In the genomic region with DNA sequence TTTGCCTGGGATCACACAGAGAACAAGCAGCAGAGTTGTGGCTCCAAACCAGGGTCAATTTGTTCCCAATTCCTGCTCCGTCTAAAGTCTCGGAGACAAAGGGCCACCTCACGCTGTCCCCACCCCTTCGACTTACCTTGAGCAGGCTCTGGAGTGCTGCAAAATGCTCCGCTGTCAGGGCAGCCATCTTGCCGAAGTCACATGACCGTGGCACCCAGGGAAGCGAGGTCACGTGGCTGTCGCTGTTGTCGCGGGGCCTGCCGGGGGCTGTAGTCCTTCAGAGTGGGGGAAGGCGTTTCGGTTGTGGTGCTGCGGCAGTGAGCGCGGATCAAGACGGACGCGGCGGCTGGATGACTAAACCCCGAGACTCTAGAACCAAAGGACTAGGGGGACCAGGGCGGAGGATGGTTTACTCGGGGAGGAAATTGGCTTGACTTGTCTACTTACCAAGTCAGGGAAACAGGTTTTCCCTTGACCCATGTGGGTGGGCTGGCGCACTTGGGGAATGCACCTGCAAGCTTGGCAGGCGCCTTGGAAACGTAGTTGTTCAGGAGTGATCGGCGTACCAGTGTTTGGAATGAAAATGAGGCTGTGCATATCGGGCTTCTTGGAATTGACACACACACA, we compare ENCODE assay signal across 1 cellular context.
TF ChIP-seq lines count a peak whose summit lies in the region.

A gene (minus strand): TSS at position 199 of the 627 bp plus-strand sequence. CDS start 12 bp downstream, at position 187.

TF ChIP-seq in HEK293, 187 proteins besides CTCF, POLR2A, EP300 and RAD21 (continued from another document and continues in another):
- TF ChIP-seq, protein P1, sequence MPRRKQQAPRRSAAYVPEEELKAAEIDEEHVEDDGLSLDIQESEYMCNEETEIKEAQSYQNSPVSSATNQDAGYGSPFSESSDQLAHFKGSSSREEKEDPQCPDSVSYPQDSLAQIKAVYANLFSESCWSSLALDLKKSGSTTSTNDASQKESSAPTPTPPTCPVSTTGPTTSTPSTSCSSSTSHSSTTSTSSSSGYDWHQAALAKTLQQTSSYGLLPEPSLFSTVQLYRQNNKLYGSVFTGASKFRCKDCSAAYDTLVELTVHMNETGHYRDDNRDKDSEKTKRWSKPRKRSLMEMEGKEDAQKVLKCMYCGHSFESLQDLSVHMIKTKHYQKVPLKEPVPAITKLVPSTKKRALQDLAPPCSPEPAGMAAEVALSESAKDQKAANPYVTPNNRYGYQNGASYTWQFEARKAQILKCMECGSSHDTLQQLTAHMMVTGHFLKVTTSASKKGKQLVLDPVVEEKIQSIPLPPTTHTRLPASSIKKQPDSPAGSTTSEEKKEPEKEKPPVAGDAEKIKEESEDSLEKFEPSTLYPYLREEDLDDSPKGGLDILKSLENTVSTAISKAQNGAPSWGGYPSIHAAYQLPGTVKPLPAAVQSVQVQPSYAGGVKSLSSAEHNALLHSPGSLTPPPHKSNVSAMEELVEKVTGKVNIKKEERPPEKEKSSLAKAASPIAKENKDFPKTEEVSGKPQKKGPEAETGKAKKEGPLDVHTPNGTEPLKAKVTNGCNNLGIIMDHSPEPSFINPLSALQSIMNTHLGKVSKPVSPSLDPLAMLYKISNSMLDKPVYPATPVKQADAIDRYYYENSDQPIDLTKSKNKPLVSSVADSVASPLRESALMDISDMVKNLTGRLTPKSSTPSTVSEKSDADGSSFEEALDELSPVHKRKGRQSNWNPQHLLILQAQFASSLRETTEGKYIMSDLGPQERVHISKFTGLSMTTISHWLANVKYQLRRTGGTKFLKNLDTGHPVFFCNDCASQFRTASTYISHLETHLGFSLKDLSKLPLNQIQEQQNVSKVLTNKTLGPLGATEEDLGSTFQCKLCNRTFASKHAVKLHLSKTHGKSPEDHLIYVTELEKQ (tag by site-specific recombination; IDR thresholded peaks at IDR 0.05; ENCODE audit: borderline replicate concordance) = no peak
- TF ChIP-seq SP2 (tag by site-specific recombination; IDR thresholded peaks at IDR 0.05) (peak; percentile 39), ZNF571 (tag by site-specific recombination; IDR thresholded peaks at IDR 0.05) (no peak), WT1 (tag by site-specific recombination; IDR thresholded peaks at IDR 0.05) (no peak), ZNF292 (tag by site-specific recombination; IDR thresholded peaks at IDR 0.05; ENCODE audit: borderline replicate concordance, low read depth) (no peak), ZBTB1 (tag by site-specific recombination; IDR thresholded peaks at IDR 0.05) (no peak), ZNF558 (tag by site-specific recombination; IDR thresholded peaks at IDR 0.05) (no peak), ZNF629 (tag by site-specific recombination; IDR thresholded peaks at IDR 0.05) (peak; percentile 43; the same call in 1 of the 2 replicates), SALL2 (tag by site-specific recombination; IDR thresholded peaks at IDR 0.05; ENCODE audit: borderline replicate concordance) (no peak), ZNF138 (tag by site-specific recombination; IDR thresholded peaks at IDR 0.05; ENCODE audit: borderline replicate concordance) (no peak), ZNF248 (tag by site-specific recombination; IDR thresholded peaks at IDR 0.05) (no peak), ZNF677 (tag by site-specific recombination; IDR thresholded peaks at IDR 0.05) (peak; percentile 90), ZNF146 (tag by site-specific recombination; IDR thresholded peaks at IDR 0.05) (no peak), KLF10 (tag by site-specific recombination; IDR thresholded peaks at IDR 0.05) (no peak; the same call in 1 of the 2 replicates), ZNF747 (tag by site-specific recombination; IDR thresholded peaks at IDR 0.05) (no peak), ZNF24 (tag by site-specific recombination; IDR thresholded peaks at IDR 0.05) (peak; percentile 90; the same call in 1 of the 2 replicates), ZSCAN16 (tag by site-specific recombination; IDR thresholded peaks at IDR 0.05) (no peak), ZBTB7A (tag by site-specific recombination; IDR thresholded peaks at IDR 0.05; ENCODE audit: low read depth) (no peak), ZNF610 (tag by site-specific recombination; IDR thresholded peaks at IDR 0.05; ENCODE audit: borderline replicate concordance) (no peak), GLIS1 (tag by site-specific recombination; IDR thresholded peaks at IDR 0.05) (peak; percentile 67), GFI1B (tag by site-specific recombination; IDR thresholded peaks at IDR 0.05) (no peak), TRIM28 (IDR thresholded peaks at IDR 0.05; ENCODE audit: borderline replicate concordance, low read length) (peak; percentile 42; the same call in 1 of the 2 replicates), ZBTB21 (tag by site-specific recombination; IDR thresholded peaks at IDR 0.05) (no peak), ZNF560 (tag by site-specific recombination; IDR thresholded peaks at IDR 0.05; ENCODE audit: borderline replicate concordance) (no peak), ZNF548 (tag by site-specific recombination; IDR thresholded peaks at IDR 0.05) (no peak), MEIS1 (CRISPR knock-in tag; IDR thresholded peaks at IDR 0.05; ENCODE audit: borderline replicate concordance) (no peak), ZNF132 (tag by site-specific recombination; IDR thresholded peaks at IDR 0.05; ENCODE audit: borderline replicate concordance) (no peak), KLF9 (tag by site-specific recombination; IDR thresholded peaks at IDR 0.05; ENCODE audit: low read depth) (peak; percentile 47; the same call in 1 of the 2 replicates)
- TF ChIP-seq, protein P2, sequence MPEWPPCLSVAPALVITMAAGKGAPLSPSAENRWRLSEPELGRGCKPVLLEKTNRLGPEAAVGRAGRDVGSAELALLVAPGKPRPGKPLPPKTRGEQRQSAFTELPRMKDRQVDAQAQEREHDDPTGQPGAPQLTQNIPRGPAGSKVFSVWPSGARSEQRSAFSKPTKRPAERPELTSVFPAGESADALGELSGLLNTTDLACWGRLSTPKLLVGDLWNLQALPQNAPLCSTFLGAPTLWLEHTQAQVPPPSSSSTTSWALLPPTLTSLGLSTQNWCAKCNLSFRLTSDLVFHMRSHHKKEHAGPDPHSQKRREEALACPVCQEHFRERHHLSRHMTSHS (tag by site-specific recombination; IDR thresholded peaks at IDR 0.05) = no peak
- TF ChIP-seq, protein P3, sequence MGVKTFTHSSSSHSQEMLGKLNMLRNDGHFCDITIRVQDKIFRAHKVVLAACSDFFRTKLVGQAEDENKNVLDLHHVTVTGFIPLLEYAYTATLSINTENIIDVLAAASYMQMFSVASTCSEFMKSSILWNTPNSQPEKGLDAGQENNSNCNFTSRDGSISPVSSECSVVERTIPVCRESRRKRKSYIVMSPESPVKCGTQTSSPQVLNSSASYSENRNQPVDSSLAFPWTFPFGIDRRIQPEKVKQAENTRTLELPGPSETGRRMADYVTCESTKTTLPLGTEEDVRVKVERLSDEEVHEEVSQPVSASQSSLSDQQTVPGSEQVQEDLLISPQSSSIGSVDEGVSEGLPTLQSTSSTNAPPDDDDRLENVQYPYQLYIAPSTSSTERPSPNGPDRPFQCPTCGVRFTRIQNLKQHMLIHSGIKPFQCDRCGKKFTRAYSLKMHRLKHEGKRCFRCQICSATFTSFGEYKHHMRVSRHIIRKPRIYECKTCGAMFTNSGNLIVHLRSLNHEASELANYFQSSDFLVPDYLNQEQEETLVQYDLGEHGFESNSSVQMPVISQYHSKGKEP (tag by site-specific recombination; IDR thresholded peaks at IDR 0.05) = no peak
- TF ChIP-seq, protein P4, sequence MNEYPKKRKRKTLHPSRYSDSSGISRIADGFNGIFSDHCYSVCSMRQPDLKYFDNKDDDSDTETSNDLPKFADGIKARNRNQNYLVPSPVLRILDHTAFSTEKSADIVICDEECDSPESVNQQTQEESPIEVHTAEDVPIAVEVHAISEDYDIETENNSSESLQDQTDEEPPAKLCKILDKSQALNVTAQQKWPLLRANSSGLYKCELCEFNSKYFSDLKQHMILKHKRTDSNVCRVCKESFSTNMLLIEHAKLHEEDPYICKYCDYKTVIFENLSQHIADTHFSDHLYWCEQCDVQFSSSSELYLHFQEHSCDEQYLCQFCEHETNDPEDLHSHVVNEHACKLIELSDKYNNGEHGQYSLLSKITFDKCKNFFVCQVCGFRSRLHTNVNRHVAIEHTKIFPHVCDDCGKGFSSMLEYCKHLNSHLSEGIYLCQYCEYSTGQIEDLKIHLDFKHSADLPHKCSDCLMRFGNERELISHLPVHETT (tag by site-specific recombination; IDR thresholded peaks at IDR 0.05) = peak; percentile 36; the same call in 1 of the 2 replicates
- TF ChIP-seq, protein P5, sequence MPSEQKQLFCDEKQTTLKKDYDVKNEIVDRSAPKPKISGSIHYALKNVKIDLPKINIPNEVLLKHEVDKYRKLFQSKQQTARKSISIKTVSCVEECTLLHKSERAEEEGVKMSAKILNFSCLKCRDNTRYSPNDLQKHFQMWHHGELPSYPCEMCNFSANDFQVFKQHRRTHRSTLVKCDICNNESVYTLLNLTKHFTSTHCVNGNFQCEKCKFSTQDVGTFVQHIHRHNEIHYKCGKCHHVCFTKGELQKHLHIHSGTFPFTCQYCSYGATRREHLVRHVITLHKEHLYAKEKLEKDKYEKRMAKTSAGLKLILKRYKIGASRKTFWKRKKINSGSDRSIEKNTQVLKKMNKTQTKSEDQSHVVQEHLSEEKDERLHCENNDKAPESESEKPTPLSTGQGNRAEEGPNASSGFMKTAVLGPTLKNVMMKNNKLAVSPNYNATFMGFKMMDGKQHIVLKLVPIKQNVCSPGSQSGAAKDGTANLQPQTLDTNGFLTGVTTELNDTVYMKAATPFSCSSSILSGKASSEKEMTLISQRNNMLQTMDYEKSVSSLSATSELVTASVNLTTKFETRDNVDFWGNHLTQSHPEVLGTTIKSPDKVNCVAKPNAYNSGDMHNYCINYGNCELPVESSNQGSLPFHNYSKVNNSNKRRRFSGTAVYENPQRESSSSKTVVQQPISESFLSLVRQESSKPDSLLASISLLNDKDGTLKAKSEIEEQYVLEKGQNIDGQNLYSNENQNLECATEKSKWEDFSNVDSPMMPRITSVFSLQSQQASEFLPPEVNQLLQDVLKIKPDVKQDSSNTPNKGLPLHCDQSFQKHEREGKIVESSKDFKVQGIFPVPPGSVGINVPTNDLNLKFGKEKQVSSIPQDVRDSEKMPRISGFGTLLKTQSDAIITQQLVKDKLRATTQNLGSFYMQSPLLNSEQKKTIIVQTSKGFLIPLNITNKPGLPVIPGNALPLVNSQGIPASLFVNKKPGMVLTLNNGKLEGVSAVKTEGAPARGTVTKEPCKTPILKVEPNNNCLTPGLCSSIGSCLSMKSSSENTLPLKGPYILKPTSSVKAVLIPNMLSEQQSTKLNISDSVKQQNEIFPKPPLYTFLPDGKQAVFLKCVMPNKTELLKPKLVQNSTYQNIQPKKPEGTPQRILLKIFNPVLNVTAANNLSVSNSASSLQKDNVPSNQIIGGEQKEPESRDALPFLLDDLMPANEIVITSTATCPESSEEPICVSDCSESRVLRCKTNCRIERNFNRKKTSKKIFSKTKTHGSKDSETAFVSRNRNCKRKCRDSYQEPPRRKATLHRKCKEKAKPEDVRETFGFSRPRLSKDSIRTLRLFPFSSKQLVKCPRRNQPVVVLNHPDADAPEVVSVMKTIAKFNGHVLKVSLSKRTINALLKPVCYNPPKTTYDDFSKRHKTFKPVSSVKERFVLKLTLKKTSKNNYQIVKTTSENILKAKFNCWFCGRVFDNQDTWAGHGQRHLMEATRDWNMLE (tag by site-specific recombination; conservative IDR thresholded peaks at IDR 0.05; ENCODE audit: low read depth) = peak; percentile 54; the same call in 1 of the 2 replicates
- TF ChIP-seq, protein P6, sequence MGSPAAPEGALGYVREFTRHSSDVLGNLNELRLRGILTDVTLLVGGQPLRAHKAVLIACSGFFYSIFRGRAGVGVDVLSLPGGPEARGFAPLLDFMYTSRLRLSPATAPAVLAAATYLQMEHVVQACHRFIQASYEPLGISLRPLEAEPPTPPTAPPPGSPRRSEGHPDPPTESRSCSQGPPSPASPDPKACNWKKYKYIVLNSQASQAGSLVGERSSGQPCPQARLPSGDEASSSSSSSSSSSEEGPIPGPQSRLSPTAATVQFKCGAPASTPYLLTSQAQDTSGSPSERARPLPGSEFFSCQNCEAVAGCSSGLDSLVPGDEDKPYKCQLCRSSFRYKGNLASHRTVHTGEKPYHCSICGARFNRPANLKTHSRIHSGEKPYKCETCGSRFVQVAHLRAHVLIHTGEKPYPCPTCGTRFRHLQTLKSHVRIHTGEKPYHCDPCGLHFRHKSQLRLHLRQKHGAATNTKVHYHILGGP (tag by site-specific recombination; IDR thresholded peaks at IDR 0.05) = no peak
- TF ChIP-seq, protein P7, sequence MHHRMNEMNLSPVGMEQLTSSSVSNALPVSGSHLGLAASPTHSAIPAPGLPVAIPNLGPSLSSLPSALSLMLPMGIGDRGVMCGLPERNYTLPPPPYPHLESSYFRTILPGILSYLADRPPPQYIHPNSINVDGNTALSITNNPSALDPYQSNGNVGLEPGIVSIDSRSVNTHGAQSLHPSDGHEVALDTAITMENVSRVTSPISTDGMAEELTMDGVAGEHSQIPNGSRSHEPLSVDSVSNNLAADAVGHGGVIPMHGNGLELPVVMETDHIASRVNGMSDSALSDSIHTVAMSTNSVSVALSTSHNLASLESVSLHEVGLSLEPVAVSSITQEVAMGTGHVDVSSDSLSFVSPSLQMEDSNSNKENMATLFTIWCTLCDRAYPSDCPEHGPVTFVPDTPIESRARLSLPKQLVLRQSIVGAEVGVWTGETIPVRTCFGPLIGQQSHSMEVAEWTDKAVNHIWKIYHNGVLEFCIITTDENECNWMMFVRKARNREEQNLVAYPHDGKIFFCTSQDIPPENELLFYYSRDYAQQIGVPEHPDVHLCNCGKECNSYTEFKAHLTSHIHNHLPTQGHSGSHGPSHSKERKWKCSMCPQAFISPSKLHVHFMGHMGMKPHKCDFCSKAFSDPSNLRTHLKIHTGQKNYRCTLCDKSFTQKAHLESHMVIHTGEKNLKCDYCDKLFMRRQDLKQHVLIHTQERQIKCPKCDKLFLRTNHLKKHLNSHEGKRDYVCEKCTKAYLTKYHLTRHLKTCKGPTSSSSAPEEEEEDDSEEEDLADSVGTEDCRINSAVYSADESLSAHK (tag by site-specific recombination; IDR thresholded peaks at IDR 0.05) = no peak
- TF ChIP-seq, protein P8, sequence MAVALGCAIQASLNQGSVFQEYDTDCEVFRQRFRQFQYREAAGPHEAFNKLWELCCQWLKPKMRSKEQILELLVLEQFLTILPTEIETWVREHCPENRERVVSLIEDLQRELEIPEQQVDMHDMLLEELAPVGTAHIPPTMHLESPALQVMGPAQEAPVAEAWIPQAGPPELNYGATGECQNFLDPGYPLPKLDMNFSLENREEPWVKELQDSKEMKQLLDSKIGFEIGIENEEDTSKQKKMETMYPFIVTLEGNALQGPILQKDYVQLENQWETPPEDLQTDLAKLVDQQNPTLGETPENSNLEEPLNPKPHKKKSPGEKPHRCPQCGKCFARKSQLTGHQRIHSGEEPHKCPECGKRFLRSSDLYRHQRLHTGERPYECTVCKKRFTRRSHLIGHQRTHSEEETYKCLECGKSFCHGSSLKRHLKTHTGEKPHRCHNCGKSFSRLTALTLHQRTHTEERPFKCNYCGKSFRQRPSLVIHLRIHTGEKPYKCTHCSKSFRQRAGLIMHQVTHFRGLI (tag by site-specific recombination; IDR thresholded peaks at IDR 0.05) = no peak
